In genomic region chrX:39677987-39678840, GRCh38 we compare ENCODE assay signal across 23 cellular contexts.
DNase-seq lines count a peak whose midpoint lies in the region; ATAC-seq and TF ChIP-seq lines count a peak whose summit lies in the region.
"Had no signal": no experiment of that assay in that cellular context is flagged by ENCODE, and none has a peak within 500 bp of the region (broad histone marks: within the 10 kb centered on the region; RNA-seq: fewer than 3 reads in every experiment).

No MANE protein-coding gene starts in this region.

- H3K36me3 Mint-ChIP-seq in neural crest cell (ENCODE audit: low read depth): no peaks in the 10 kb centered on the region
- no peaks in the 10 kb centered on the region for H3K36me3 Mint-ChIP-seq in T-cell

- no peaks in the 10 kb centered on the region for H3K27me3 ChIP-seq in right atrium auricular region
- no peaks in the 10 kb centered on the region for H3K27me3 ChIP-seq in left ventricle myocardium inferior (ENCODE audit: low read depth)
- H3K27me3 ChIP-seq: sigmoid colon had no signal

- H3K27ac Mint-ChIP-seq in neural crest cell (ENCODE audit: unreplicated experiment) (peak overlapping the region; percentile 80), T-cell (no peak overlapping the region)

- H3K4me3 ChIP-seq in right atrium auricular region (no peak overlapping the region), left ventricle myocardium inferior (no peak overlapping the region)
- H3K4me3 ChIP-seq: adrenal gland, heart left ventricle, sigmoid colon had no signal

- DNase-seq in Right ventricle myocardium superior: peak; percentile 45
- DNase-seq in right atrium auricular region (ENCODE audit: low spot score): no peak
- peak; percentile 23 for DNase-seq in left ventricle myocardium inferior
- peak; percentile 30 for DNase-seq in neural crest cell (ENCODE audit: low read depth, low spot score)
- DNase-seq in NCI-H226: no peak
- no peak for DNase-seq in hepatic stellate cell (ENCODE audit: low spot score)
- no peak for DNase-seq in T-cell
- DNase-seq in NCI-H446 (lab: John Stamatoyannopoulos, UW): no peak
- DNase-seq: 8988T; activated CD4-positive, alpha-beta T cell treated with anti-CD3 and anti-CD28 coated beads for 48 hours; activated effector memory CD4-positive, alpha-beta T cell treated with Interleukin-2 at 50 U/mL for 16 hours; adrenal gland; GOT3; Kasumi-1; mesendoderm; NCI-H1092; NCI-H2081; NK-92 treated with Interleukin-12 subunit alpha and Interleukin-12 subunit beta, amount 100 ng/mL, for 24 hours; sigmoid colon; stimulated activated naive CD4-positive, alpha-beta T cell had no signal

- H3K9me3 Mint-ChIP-seq in neural crest cell: peaks cover 7% of the 10 kb centered on the region
- no peaks in the 10 kb centered on the region for H3K9me3 Mint-ChIP-seq in T-cell
- H3K9me3 Mint-ChIP-seq: central memory CD8-positive, alpha-beta T cell had no signal

- intact Hi-C loops in Right ventricle myocardium superior (cut with DNase I): no loop called here
- intact Hi-C loops in left ventricle myocardium inferior (cut with micrococcal nuclease): no loop called here

- no peaks in the 10 kb centered on the region for H3K9me3 ChIP-seq in right atrium auricular region
- no peaks in the 10 kb centered on the region for H3K9me3 ChIP-seq in left ventricle myocardium inferior (replicated peaks)
- H3K9me3 ChIP-seq: adrenal gland, sigmoid colon had no signal

- ATAC-seq in Right ventricle myocardium superior (ENCODE audit: poor library complexity): no peak
- no peak for ATAC-seq in T-cell (replicated peaks in 1 of 4)

- H3K27ac ChIP-seq in right atrium auricular region (no peak overlapping the region), left ventricle myocardium inferior (replicated peaks) (no peak overlapping the region)
- H3K27ac ChIP-seq: adrenal gland, C4-2B, sigmoid colon had no signal

- peak overlapping the region; percentile 41 for H3K4me3 Mint-ChIP-seq in neural crest cell
- no peak overlapping the region for H3K4me3 Mint-ChIP-seq in T-cell
- H3K4me3 Mint-ChIP-seq: central memory CD8-positive, alpha-beta T cell had no signal

- no peaks in the 10 kb centered on the region for H3K4me1 ChIP-seq in right atrium auricular region
- no peaks in the 10 kb centered on the region for H3K4me1 ChIP-seq in left ventricle myocardium inferior
- H3K4me1 ChIP-seq: adrenal gland, sigmoid colon had no signal

- POLR2A ChIA-PET in T-cell (lab: Charles Lee): interaction anchor here in 1 of 2 donors (0.5 kb wide), 1 partner anchor 1062 kb away, joined by 3 read pairs; no protein-coding TSS in a partner anchor

- H3K27me3 Mint-ChIP-seq in neural crest cell (ENCODE audit: low read depth): no peaks in the 10 kb centered on the region
- peaks cover 5 to 15% of the 10 kb centered on the region in 2 donors for H3K27me3 Mint-ChIP-seq in T-cell
- H3K27me3 Mint-ChIP-seq: central memory CD8-positive, alpha-beta T cell had no signal

- H3K36me3 ChIP-seq in right atrium auricular region (no peaks in the 10 kb centered on the region), left ventricle myocardium inferior (no peaks in the 10 kb centered on the region)
- H3K36me3 ChIP-seq: adrenal gland, heart left ventricle, sigmoid colon had no signal

- CTCF ChIA-PET in T-cell (lab: Charles Lee): no interaction called here

- H3K4me1 Mint-ChIP-seq in neural crest cell: peaks cover 31% of the 10 kb centered on the region
- no peaks in the 10 kb centered on the region for H3K4me1 Mint-ChIP-seq in T-cell
- H3K4me1 Mint-ChIP-seq: central memory CD8-positive, alpha-beta T cell had no signal

- TF ChIP-seq CTCF in right atrium auricular region (IDR thresholded peaks at IDR 0.05) (no peak), left ventricle myocardium inferior (IDR thresholded peaks at IDR 0.05; ENCODE audit: borderline replicate concordance) (no peak), neural crest cell (conservative IDR thresholded peaks at IDR 0.05) (no peak)

Comparison
In these comparisons a context has a peak if more than half of its experiments do, and no peak if none do; other contexts are left out.
1. DNase-seq: peak in Right ventricle myocardium superior (single experiment), left ventricle myocardium inferior (single experiment) and neural crest cell (single experiment); none in right atrium auricular region (single experiment), NCI-H226 (single experiment), hepatic stellate cell (single experiment), T-cell (0 of 34) and NCI-H446 (0 of 2).